Comparison of ENCODE assay signal across 8 cellular contexts in the genomic region with DNA sequence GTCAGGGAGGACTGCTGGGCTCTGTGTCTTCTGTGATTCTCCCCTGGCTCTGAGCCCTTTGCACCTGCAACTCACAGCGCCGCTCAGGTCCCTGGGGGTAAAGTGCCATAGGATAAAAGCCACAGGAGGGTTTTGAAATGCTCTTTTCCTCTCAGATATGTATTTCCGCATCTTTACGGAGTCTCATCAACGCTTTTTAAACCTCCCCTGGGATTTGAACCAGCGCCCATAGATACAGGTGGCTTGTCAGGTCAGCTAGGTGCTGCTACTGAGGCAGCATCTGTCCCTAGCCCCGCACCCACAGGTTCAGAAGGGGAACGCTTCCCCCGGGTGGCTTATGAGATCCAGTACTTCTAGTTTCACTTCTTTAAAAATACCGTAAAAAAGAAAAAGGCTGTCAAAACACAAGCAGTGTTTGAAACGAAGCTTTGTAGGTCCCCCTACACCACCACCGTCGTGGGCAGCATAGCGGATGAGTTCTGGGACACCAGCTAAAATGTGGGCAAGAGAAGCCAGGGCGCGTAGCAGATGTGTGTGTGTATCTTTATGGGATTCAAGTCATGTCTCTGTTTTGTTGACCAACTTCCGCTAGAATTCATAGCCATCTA.
DNase-seq lines count a peak whose midpoint lies in the region; ATAC-seq and TF ChIP-seq lines count a peak whose summit lies in the region.

No MANE protein-coding gene starts in this region.

- TF ChIP-seq CTCF in GM10266 (IDR thresholded peaks at IDR 0.05; ENCODE audit: control insufficient read depth, insufficient read depth, low read depth, missing control alignments): no peak

- DNase-seq in GM10266 (ENCODE audit: extremely low spot score): peak; percentile 64
- DNase-seq in activated naive CD4-positive, alpha-beta T cell treated with anti-CD3 and anti-CD28 coated beads, Interleukin-2, amount 50 U/mL, for 72 hours (ENCODE audit: low spot score in 2 of 2): no peak
- DNase-seq in G401 (ENCODE audit: low spot score): no peak
- no peak for DNase-seq in NCI-H2081 treated with DMSO at 0.1 percent for 48 hours (lab: John Stamatoyannopoulos, UW)
- no peak for DNase-seq in NCI-H146 treated with DMSO at 0.1 percent for 48 hours (lab: John Stamatoyannopoulos, UW; ENCODE audit: unreplicated experiment)
- no peak for DNase-seq in GDM1 (lab: John Stamatoyannopoulos, UW)

- H3K36me3 Mint-ChIP-seq in activated naive CD4-positive, alpha-beta T cell treated with anti-CD3 and anti-CD28 coated beads, Interleukin-2, amount 50 U/mL, for 72 hours: no peaks in the 10 kb centered on the region

- H3K27ac Mint-ChIP-seq in activated naive CD4-positive, alpha-beta T cell treated with anti-CD3 and anti-CD28 coated beads, Interleukin-2, amount 50 U/mL, for 72 hours: peak overlapping the region; percentile 20 to 90

- in situ Hi-C loops in G401 (cut with HindIII; ENCODE audit: low sequenced_read_pairs): no loop called here

- no peaks in the 10 kb centered on the region for H3K9me3 Mint-ChIP-seq in activated naive CD4-positive, alpha-beta T cell treated with anti-CD3 and anti-CD28 coated beads, Interleukin-2, amount 50 U/mL, for 72 hours

- ATAC-seq in GM19452 (IDR thresholded peaks at IDR 0.05; ENCODE audit: unreplicated experiment): peak; percentile 90
- peak; percentile 91 for ATAC-seq in HG03175 (IDR thresholded peaks at IDR 0.05; ENCODE audit: unreplicated experiment)
- peak; percentile 28 to 44 for ATAC-seq in activated naive CD4-positive, alpha-beta T cell treated with anti-CD3 and anti-CD28 coated beads, Interleukin-2, amount 50 U/mL, for 72 hours

Comparison
In these comparisons a context has a peak if more than half of its experiments do, and no peak if none do; other contexts are left out.
1. ATAC-seq: peak in every context shown above with its lines; median percentile 91 in HG03175; 90 in GM19452; 36 in activated naive CD4-positive, alpha-beta T cell treated with anti-CD3 and anti-CD28 coated beads, Interleukin-2, amount 50 U/mL, for 72 hours.